20 cellular contexts compared by ENCODE assay signal in the genomic region with DNA sequence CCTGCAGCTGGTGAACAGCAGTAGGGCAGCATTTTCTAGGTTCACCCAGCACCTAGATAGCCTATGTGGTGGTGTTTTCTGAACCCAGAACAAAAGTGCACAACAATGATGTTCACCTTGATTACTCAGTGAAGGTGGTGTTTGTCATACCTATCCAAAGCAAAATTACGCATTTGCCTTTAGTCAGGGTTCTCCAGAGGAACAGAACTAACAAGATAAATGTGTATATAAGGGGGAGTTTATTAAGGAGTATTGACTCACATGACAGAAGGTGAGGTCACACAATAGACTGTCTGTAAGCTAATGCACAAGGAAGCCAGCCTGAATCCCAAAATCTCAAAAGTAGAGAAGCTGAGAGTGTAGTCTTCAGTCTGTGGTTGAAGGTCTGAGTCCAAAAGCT.
DNase-seq lines count a peak whose midpoint lies in the region; ATAC-seq and TF ChIP-seq lines count a peak whose summit lies in the region.
"Had no signal": no experiment of that assay in that cellular context is flagged by ENCODE, and none has a peak within 500 bp of the region (broad histone marks: within the 10 kb centered on the region; RNA-seq: fewer than 3 reads in every experiment).

No MANE protein-coding gene starts in this region.

- no peak overlapping the region for H3K9ac ChIP-seq in endodermal cell (ENCODE audit: extremely low read depth, low read length, poor library complexity, severe bottlenecking)
- H3K9ac ChIP-seq: BLaER1 had no signal

- H3K9me3 ChIP-seq in RWPE2 (ENCODE audit: severe bottlenecking) (no peaks in the 10 kb centered on the region), endodermal cell (ENCODE audit: control insufficient read depth, low read length) (peaks cover 20% of the 10 kb centered on the region)
- H3K9me3 ChIP-seq: BLaER1 had no signal

- no peaks in the 10 kb centered on the region for H3K4me1 Mint-ChIP-seq in endodermal cell
- H3K4me1 Mint-ChIP-seq: B cell; CD4-positive, CD25-positive, alpha-beta regulatory T cell had no signal

- no peaks in the 10 kb centered on the region for H3K36me3 Mint-ChIP-seq in endodermal cell (ENCODE audit: low read depth)
- H3K36me3 Mint-ChIP-seq: CD4-positive, CD25-positive, alpha-beta regulatory T cell; CD8-positive, alpha-beta T cell had no signal

- H3K27ac ChIP-seq in RWPE2 (ENCODE audit: poor library complexity, severe bottlenecking) = peak overlapping the region; percentile 39
- no peak overlapping the region for H3K27ac ChIP-seq in endodermal cell (ENCODE audit: low read depth, low read length)
- peak overlapping the region; percentile 69 for H3K27ac ChIP-seq in foreskin keratinocyte
- H3K27ac ChIP-seq: 22Rv1, BLaER1, C4-2B had no signal

- H3K36me3 ChIP-seq in RWPE2 (ENCODE audit: low read depth) (no peaks in the 10 kb centered on the region), endodermal cell (ENCODE audit: control insufficient read depth, insufficient read depth, low read length) (no peaks in the 10 kb centered on the region)
- H3K36me3 ChIP-seq: BLaER1 had no signal

- ATAC-seq in RWPE2 (ENCODE audit: low read depth) (no peak), foreskin keratinocyte (peak; percentile 67), GM19023 (IDR thresholded peaks at IDR 0.05; ENCODE audit: unreplicated experiment) (no peak)
- ATAC-seq: CD8-positive, alpha-beta T cell; GM12878 had no signal

- no peak overlapping the region for H3K4me3 Mint-ChIP-seq in endodermal cell
- H3K4me3 Mint-ChIP-seq: B cell; CD4-positive, CD25-positive, alpha-beta regulatory T cell; CD8-positive, alpha-beta T cell had no signal

- no peak overlapping the region for H3K27ac Mint-ChIP-seq in endodermal cell
- H3K27ac Mint-ChIP-seq: B cell; CD4-positive, CD25-positive, alpha-beta regulatory T cell; CD8-positive, alpha-beta T cell had no signal

- no peaks in the 10 kb centered on the region for H3K9me3 Mint-ChIP-seq in endodermal cell
- H3K9me3 Mint-ChIP-seq: CD8-positive, alpha-beta T cell had no signal

- no peak for DNase-seq in RWPE2 (ENCODE audit: low spot score)
- DNase-seq in endodermal cell = no peak
- DNase-seq in foreskin keratinocyte = peak; percentile 36 to 70
- DNase-seq in NCI-H187 (lab: John Stamatoyannopoulos, UW) = no peak
- no peak for DNase-seq in NCI-H524 (lab: John Stamatoyannopoulos, UW)
- DNase-seq: CD4-positive, CD25-positive, alpha-beta regulatory T cell; CD8-positive, alpha-beta T cell; DMS 273 treated with DMSO at 0.1 percent for 48 hours; DMS79; EL; GDM1; GOT3; H7; HCEC 1CT had no signal

- peaks cover 8% of the 10 kb centered on the region for H3K4me1 ChIP-seq in RWPE2 (ENCODE audit: insufficient read depth, poor library complexity, severe bottlenecking)
- no peaks in the 10 kb centered on the region for H3K4me1 ChIP-seq in endodermal cell (ENCODE audit: control insufficient read depth, insufficient read depth, low read length)
- peaks cover 9% of the 10 kb centered on the region for H3K4me1 ChIP-seq in foreskin keratinocyte
- H3K4me1 ChIP-seq: BLaER1 had no signal

- H3K27me3 Mint-ChIP-seq in endodermal cell (ENCODE audit: insufficient read depth) = no peaks in the 10 kb centered on the region
- H3K27me3 Mint-ChIP-seq: B cell; CD4-positive, CD25-positive, alpha-beta regulatory T cell had no signal

- TF ChIP-seq CTCF in RWPE2 (IDR thresholded peaks at IDR 0.05; ENCODE audit: poor library complexity, severe bottlenecking) = no peak
- no peak for TF ChIP-seq CTCF in endodermal cell (conservative IDR thresholded peaks at IDR 0.05)
- TF ChIP-seq CTCF in foreskin keratinocyte (conservative IDR thresholded peaks at IDR 0.05) = no peak

- H3K27me3 ChIP-seq in RWPE2 (ENCODE audit: insufficient read depth, poor library complexity, severe bottlenecking) (no peaks in the 10 kb centered on the region), endodermal cell (ENCODE audit: control insufficient read depth, insufficient read depth, low read length, poor library complexity, severe bottlenecking) (no peaks in the 10 kb centered on the region), foreskin keratinocyte (no peaks in the 10 kb centered on the region)
- H3K27me3 ChIP-seq: BLaER1 had no signal

- WGBS in endodermal cell (ENCODE audit: insufficient coverage in 1 of 2, insufficient read length in 1 of 2), 2 experiments = 100% methylated on average over 1 of the region's 1 CpG; no CpG with 5 or more reads in 1 of the 2 experiments

- H3K4me3 ChIP-seq in RWPE2 (ENCODE audit: severe bottlenecking) = no peak overlapping the region
- peak overlapping the region; percentile 35 for H3K4me3 ChIP-seq in endodermal cell (ENCODE audit: low read length)
- H3K4me3 ChIP-seq: BLaER1, GM12878 had no signal

Comparison
In these comparisons a context has a peak if more than half of its experiments do, and no peak if none do; other contexts are left out.
1. DNase-seq: peak in foreskin keratinocyte (2 of 2); none in RWPE2 (single experiment), endodermal cell (single experiment), NCI-H187 (0 of 2) and NCI-H524 (0 of 2).